ENCODE assay signal across 5 cellular contexts in genomic region chr3:101946906-101947305, GRCh38.
"Had no signal": no experiment of that assay in that cellular context is flagged by ENCODE, and none has a peak within 500 bp of the region (broad histone marks: within the 10 kb centered on the region; RNA-seq: fewer than 3 reads in every experiment).

No MANE protein-coding gene starts in this region.

- H3K36me3 Mint-ChIP-seq: IgD-negative memory B cell had no signal

- H3K4me3 ChIP-seq: GM23338 had no signal

- DNase-seq: H9, HCEC 1CT, KBM-7 had no signal

- H3K27me3 Mint-ChIP-seq: IgD-negative memory B cell had no signal

- H3K4me1 Mint-ChIP-seq: GM23338, H9 had no signal

- H3K9me3 Mint-ChIP-seq: GM23338, H9 had no signal

- H2AFZ ChIP-seq: GM23338 had no signal

- ATAC-seq: GM23338 had no signal

- H3K4me2 ChIP-seq: GM23338 had no signal

- H3K4me3 Mint-ChIP-seq: GM23338, H9, IgD-negative memory B cell had no signal

- H3K27ac Mint-ChIP-seq: GM23338 had no signal
